ENCODE assay signal across 26 cellular contexts in genomic region chrX:118251251-118251650, GRCh38.
DNase-seq lines count a peak whose midpoint lies in the region; TF ChIP-seq lines count a peak whose summit lies in the region.
"Had no signal": no experiment of that assay in that cellular context is flagged by ENCODE, and none has a peak within 500 bp of the region (broad histone marks: within the 10 kb centered on the region; RNA-seq: fewer than 3 reads in every experiment).

No MANE protein-coding gene starts in this region.

- H3K4me1 Mint-ChIP-seq in nephron, result peaks cover 47% of the 10 kb centered on the region
- H3K4me1 Mint-ChIP-seq in T-helper 2 cell treated with Interferon-gamma antibody and Interleukin-4, amounts not matched to agents 5 μg/mL and 100 μg/mL, for 36 hours (ENCODE audit: low read depth), result no peaks in the 10 kb centered on the region
- H3K4me1 Mint-ChIP-seq: CD8-positive, alpha-beta memory T cell; naive thymus-derived CD4-positive, alpha-beta T cell; stimulated activated naive B cell treated with anti-CD40 and anti-IgM and Interleukin-4, amounts not matched to agents 10 μg/mL and 1 μg/mL and 100 μg/mL, for 72 hours had no signal

- no peaks in the 10 kb centered on the region for H3K36me3 ChIP-seq in A673 (ENCODE audit: insufficient read depth, low read length, poor library complexity, severe bottlenecking)
- H3K36me3 ChIP-seq: ovary, Peyer's patch, sigmoid colon, thyroid gland had no signal

- H3K4me3 ChIP-seq in A673 (ENCODE audit: low read depth, low read length, poor library complexity, severe bottlenecking), result no peak overlapping the region
- H3K4me3 ChIP-seq: ovary, Peyer's patch, sigmoid colon, SK-N-MC, thyroid gland had no signal

- H3K4me3 Mint-ChIP-seq in nephron, result no peak overlapping the region
- H3K4me3 Mint-ChIP-seq in T-helper 2 cell treated with Interferon-gamma antibody and Interleukin-4, amounts not matched to agents 5 μg/mL and 100 μg/mL, for 36 hours, result no peak overlapping the region
- H3K4me3 Mint-ChIP-seq: activated CD4-positive, alpha-beta memory T cell treated with anti-CD3 and anti-CD28 coated beads for 36 hours; CD8-positive, alpha-beta memory T cell; naive thymus-derived CD4-positive, alpha-beta T cell; stimulated activated naive B cell treated with anti-CD40 and anti-IgM and Interleukin-4, amounts not matched to agents 10 μg/mL and 1 μg/mL and 100 μg/mL, for 72 hours; WTC11 had no signal

- H3K36me3 Mint-ChIP-seq in nephron (ENCODE audit: low read depth), result no peaks in the 10 kb centered on the region
- H3K36me3 Mint-ChIP-seq in T-helper 2 cell treated with Interferon-gamma antibody and Interleukin-4, amounts not matched to agents 5 μg/mL and 100 μg/mL, for 36 hours (ENCODE audit: low read depth), result no peaks in the 10 kb centered on the region
- H3K36me3 Mint-ChIP-seq: activated CD4-positive, alpha-beta memory T cell treated with anti-CD3 and anti-CD28 coated beads for 36 hours; CD8-positive, alpha-beta memory T cell; naive thymus-derived CD4-positive, alpha-beta T cell; stimulated activated naive B cell treated with anti-CD40 and anti-IgM and Interleukin-4, amounts not matched to agents 10 μg/mL and 1 μg/mL and 100 μg/mL, for 72 hours; WTC11 had no signal

- POLR2A ChIA-PET in A673 (lab: Charles Lee; ENCODE audit: low non-redundant PET), result no interaction called here

- H3K27me3 ChIP-seq in A673 (replicated peaks; ENCODE audit: insufficient read depth, low read depth, low read length, poor library complexity), result no peaks in the 10 kb centered on the region
- H3K27me3 ChIP-seq: ovary, Peyer's patch, sigmoid colon, thyroid gland had no signal

- H3K9me3 ChIP-seq in A673 (ENCODE audit: low read depth, low read length, poor library complexity, severe bottlenecking), result no peaks in the 10 kb centered on the region
- H3K9me3 ChIP-seq: ovary, Peyer's patch, sigmoid colon, thyroid gland had no signal

- no peak overlapping the region for H3K27ac ChIP-seq in A673 (ENCODE audit: low read depth, low read length, poor library complexity, severe bottlenecking)
- H3K27ac ChIP-seq: Peyer's patch, thyroid gland had no signal

- BruUV-seq in A673 (replicated peaks; lab: Mats Ljungman, UMichigan), result no TSS peak

- intact Hi-C loops in A673 (cut with micrococcal nuclease; ENCODE audit: unreplicated experiment), result loop anchor here (5.0 kb wide), 1 partner anchor 1764 kb away; no protein-coding TSS in a partner anchor

- H3K27me3 Mint-ChIP-seq in nephron (ENCODE audit: low read depth), result no peaks in the 10 kb centered on the region
- no peaks in the 10 kb centered on the region for H3K27me3 Mint-ChIP-seq in T-helper 2 cell treated with Interferon-gamma antibody and Interleukin-4, amounts not matched to agents 5 μg/mL and 100 μg/mL, for 36 hours (ENCODE audit: low read depth)
- H3K27me3 Mint-ChIP-seq: activated CD4-positive, alpha-beta memory T cell treated with anti-CD3 and anti-CD28 coated beads for 36 hours; stimulated activated naive B cell treated with anti-CD40 and anti-IgM and Interleukin-4, amounts not matched to agents 10 μg/mL and 1 μg/mL and 100 μg/mL, for 72 hours had no signal

- H3K9me3 Mint-ChIP-seq in nephron, result peaks cover 7% of the 10 kb centered on the region
- no peaks in the 10 kb centered on the region for H3K9me3 Mint-ChIP-seq in T-helper 2 cell treated with Interferon-gamma antibody and Interleukin-4, amounts not matched to agents 5 μg/mL and 100 μg/mL, for 36 hours
- H3K9me3 Mint-ChIP-seq: activated CD4-positive, alpha-beta memory T cell treated with anti-CD3 and anti-CD28 coated beads for 36 hours; CD8-positive, alpha-beta memory T cell; naive thymus-derived CD4-positive, alpha-beta T cell; stimulated activated naive B cell treated with anti-CD40 and anti-IgM and Interleukin-4, amounts not matched to agents 10 μg/mL and 1 μg/mL and 100 μg/mL, for 72 hours; WTC11 had no signal

- CTCF ChIA-PET in A673 (lab: Charles Lee), result no interaction called here

- H3K4me1 ChIP-seq in A673 (ENCODE audit: insufficient read depth, low read length, poor library complexity, severe bottlenecking), result no peaks in the 10 kb centered on the region
- H3K4me1 ChIP-seq: Peyer's patch, sigmoid colon, thyroid gland had no signal

- TF ChIP-seq CTCF in nephron (IDR thresholded peaks at IDR 0.05; ENCODE audit: unreplicated experiment in 3 of 3) (no peak), A673 (conservative IDR thresholded peaks at IDR 0.05; ENCODE audit: low read depth, low read length) (no peak)

- DNase-seq in AG20443 (ENCODE audit: low spot score) (peak; percentile 28), M059J (ENCODE audit: low read depth) (peak; percentile 63), fibroblast of peridontal ligament (ENCODE audit: extremely low read depth) (peak; percentile 49), GM19238 (ENCODE audit: insufficient read length, low spot score) (no peak), A673 (ENCODE audit: low spot score) (no peak), GOT3 (lab: John Stamatoyannopoulos, UW) (no peak)
- DNase-seq in T-helper 2 cell treated with Interferon-gamma antibody and Interleukin-4, amounts not matched to agents 5 μg/mL and 100 μg/mL, for 36 hours (ENCODE audit: low spot score), result no peak
- DNase-seq: activated CD4-positive, alpha-beta memory T cell treated with anti-CD3 and anti-CD28 coated beads for 36 hours; amygdala; CD8-positive, alpha-beta memory T cell; DMS79; effector memory CD4-positive, alpha-beta T cell; Kasumi-1; naive thymus-derived CD4-positive, alpha-beta T cell; NCI-H1105; NCI-H2029 treated with DMSO at 0.1 percent for 48 hours; NK-92 treated with Interleukin-12 subunit alpha and Interleukin-12 subunit beta, amount 100 ng/mL, for 24 hours; ovary; Peyer's patch; sigmoid colon; stimulated activated naive B cell treated with anti-CD40 and anti-IgM and Interleukin-4, amounts not matched to agents 10 μg/mL and 1 μg/mL and 100 μg/mL, for 72 hours; T-helper 9 cell; thyroid gland had no signal

- H3K27ac Mint-ChIP-seq in nephron, result peak overlapping the region; percentile 57 to 91 (median 58)
- no peak overlapping the region for H3K27ac Mint-ChIP-seq in T-helper 2 cell treated with Interferon-gamma antibody and Interleukin-4, amounts not matched to agents 5 μg/mL and 100 μg/mL, for 36 hours
- H3K27ac Mint-ChIP-seq: activated CD4-positive, alpha-beta memory T cell treated with anti-CD3 and anti-CD28 coated beads for 36 hours; CD8-positive, alpha-beta memory T cell; naive thymus-derived CD4-positive, alpha-beta T cell; stimulated activated naive B cell treated with anti-CD40 and anti-IgM and Interleukin-4, amounts not matched to agents 10 μg/mL and 1 μg/mL and 100 μg/mL, for 72 hours; WTC11 had no signal

Comparison
In these comparisons a context has a peak if more than half of its experiments do, and no peak if none do; other contexts are left out.
1. DNase-seq: peak in AG20443 (single experiment), M059J (single experiment) and fibroblast of peridontal ligament (single experiment); none in GM19238 (single experiment), T-helper 2 cell treated with Interferon-gamma antibody and Interleukin-4, amounts not matched to agents 5 μg/mL and 100 μg/mL, for 36 hours (single experiment), A673 (single experiment) and GOT3 (single experiment).